Comparison of ENCODE assay signal across 9 cellular contexts in the genomic region with DNA sequence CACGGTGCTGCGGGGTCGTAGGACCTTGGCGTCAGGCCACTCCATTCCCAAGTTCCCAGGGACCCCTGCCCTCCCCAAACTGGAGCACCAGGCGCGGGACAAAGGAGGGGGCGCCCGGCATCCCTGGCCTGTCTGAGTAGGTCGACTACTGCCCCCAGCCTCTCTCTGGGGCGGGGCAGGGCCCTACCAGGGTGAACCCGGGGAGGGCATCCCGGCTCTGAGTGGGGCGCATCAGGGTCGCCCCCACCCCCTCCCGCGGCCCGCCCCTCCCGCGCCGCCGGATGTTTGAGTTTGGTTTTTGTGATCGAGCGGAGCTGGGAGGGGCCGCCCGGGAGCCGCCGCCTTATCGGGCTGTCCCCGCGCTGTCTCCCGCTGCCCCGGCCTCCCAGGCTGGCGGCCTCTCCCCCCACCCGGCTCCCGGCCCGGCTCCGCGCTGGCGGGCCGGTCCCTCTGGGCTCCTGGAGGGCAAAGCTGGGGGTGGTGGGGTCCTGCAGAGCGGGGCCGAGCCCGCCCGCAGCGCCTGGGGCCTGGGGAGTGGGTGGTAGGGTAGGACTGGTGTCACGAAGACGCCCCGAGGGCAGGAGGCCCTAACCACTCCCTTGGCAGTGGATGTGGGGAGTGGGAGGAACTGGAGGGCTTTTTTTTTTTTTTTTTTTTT. TPM values are rescaled to one million over a fixed set of nuclear protein-coding genes. Genes with fewer than 3 reads are reported as not detected.
A peak's percentile ranks its signal among the peaks of the same experiment; 100 is the strongest.
DNase-seq lines count a peak whose midpoint lies in the region; ATAC-seq lines count a peak whose summit lies in the region.
"Had no signal": no experiment of that assay in that cellular context is flagged by ENCODE, and none has a peak within 500 bp of the region (broad histone marks: within the 10 kb centered on the region; RNA-seq: fewer than 3 reads in every experiment).

No MANE protein-coding gene starts in this region.

- peak overlapping the region; percentile 26 for H3K4me3 Mint-ChIP-seq in T-helper 1 cell treated with Interleukin-12 subunit alpha and Interleukin-12 subunit beta and Interleukin-4 antibody, amounts not matched to agents 30 μg/mL and 1 μg/mL, for 36 hours
- H3K4me3 Mint-ChIP-seq in natural killer cell treated with Interleukin-12 subunit alpha and Interleukin-12 subunit beta and Interleukin-15 and Interleukin-18, amount 100 ng/mL, for 72 hours: peak overlapping the region; percentile 22

- peak overlapping the region; percentile 43; the same call in 1 of the 2 replicates for H3K4me3 ChIP-seq in BLaER1

- H3K9me3 ChIP-seq in BLaER1: no peaks in the 10 kb centered on the region

- no peaks in the 10 kb centered on the region for H3K9me3 Mint-ChIP-seq in T-helper 1 cell treated with Interleukin-12 subunit alpha and Interleukin-12 subunit beta and Interleukin-4 antibody, amounts not matched to agents 30 μg/mL and 1 μg/mL, for 36 hours
- H3K9me3 Mint-ChIP-seq in natural killer cell treated with Interleukin-12 subunit alpha and Interleukin-12 subunit beta and Interleukin-15 and Interleukin-18, amount 100 ng/mL, for 72 hours: no peaks in the 10 kb centered on the region

- ATAC-seq in esophagus mucosa: peak; percentile 6
- ATAC-seq in natural killer cell treated with Interleukin-12 subunit alpha and Interleukin-12 subunit beta and Interleukin-15 and Interleukin-18, amount 100 ng/mL, for 72 hours: peak; percentile 43 to 50
- no peak for ATAC-seq in HG03108 (IDR thresholded peaks at IDR 0.05; ENCODE audit: unreplicated experiment)
- ATAC-seq in HG03565 (IDR thresholded peaks at IDR 0.05; ENCODE audit: unreplicated experiment): no peak
- no peak for ATAC-seq in GM19467 (IDR thresholded peaks at IDR 0.05; ENCODE audit: unreplicated experiment)

- no peaks in the 10 kb centered on the region for H3K36me3 Mint-ChIP-seq in T-helper 1 cell treated with Interleukin-12 subunit alpha and Interleukin-12 subunit beta and Interleukin-4 antibody, amounts not matched to agents 30 μg/mL and 1 μg/mL, for 36 hours (ENCODE audit: low read depth)
- H3K36me3 Mint-ChIP-seq in natural killer cell treated with Interleukin-12 subunit alpha and Interleukin-12 subunit beta and Interleukin-15 and Interleukin-18, amount 100 ng/mL, for 72 hours: no peaks in the 10 kb centered on the region

- no peaks in the 10 kb centered on the region for H4K20me1 ChIP-seq in BLaER1

- H3K27ac Mint-ChIP-seq in T-helper 1 cell treated with Interleukin-12 subunit alpha and Interleukin-12 subunit beta and Interleukin-4 antibody, amounts not matched to agents 30 μg/mL and 1 μg/mL, for 36 hours: no peak overlapping the region
- no peak overlapping the region for H3K27ac Mint-ChIP-seq in natural killer cell treated with Interleukin-12 subunit alpha and Interleukin-12 subunit beta and Interleukin-15 and Interleukin-18, amount 100 ng/mL, for 72 hours

- peaks cover 4% of the 10 kb centered on the region for H3K27me3 Mint-ChIP-seq in T-helper 1 cell treated with Interleukin-12 subunit alpha and Interleukin-12 subunit beta and Interleukin-4 antibody, amounts not matched to agents 30 μg/mL and 1 μg/mL, for 36 hours (ENCODE audit: low read depth)
- peaks cover 4 to 16% of the 10 kb centered on the region in 2 donors for H3K27me3 Mint-ChIP-seq in natural killer cell treated with Interleukin-12 subunit alpha and Interleukin-12 subunit beta and Interleukin-15 and Interleukin-18, amount 100 ng/mL, for 72 hours

- peak; percentile 61 for DNase-seq in natural killer cell treated with Interleukin-12 subunit alpha and Interleukin-12 subunit beta and Interleukin-15 and Interleukin-18, amount 100 ng/mL, for 72 hours (ENCODE audit: low spot score)
- DNase-seq in hippocampal formation (lab: John Stamatoyannopoulos, UW): no peak
- DNase-seq: anterior cingulate cortex had no signal

- H3K4me1 ChIP-seq in BLaER1: peaks cover 33% of the 10 kb centered on the region

- no peak overlapping the region for H3K27ac ChIP-seq in BLaER1

- H3K27me3 ChIP-seq in BLaER1: peaks cover 34% of the 10 kb centered on the region

- H3K9ac ChIP-seq in BLaER1: peak overlapping the region; percentile 51; the same call in 1 of the 2 replicates

- no peaks in the 10 kb centered on the region for H3K36me3 ChIP-seq in BLaER1

- H3K4me1 Mint-ChIP-seq in T-helper 1 cell treated with Interleukin-12 subunit alpha and Interleukin-12 subunit beta and Interleukin-4 antibody, amounts not matched to agents 30 μg/mL and 1 μg/mL, for 36 hours (ENCODE audit: low read depth): peaks cover 2% of the 10 kb centered on the region
- no peaks in the 10 kb centered on the region for H3K4me1 Mint-ChIP-seq in natural killer cell treated with Interleukin-12 subunit alpha and Interleukin-12 subunit beta and Interleukin-15 and Interleukin-18, amount 100 ng/mL, for 72 hours (ENCODE audit: low read depth in 2 of 2)

- peak overlapping the region; percentile 75 for H3K4me2 ChIP-seq in BLaER1

RNA-seq across cellular contexts. Expression of a gene that starts 47.2 kb away (rescaled TPM):
- 1.2 TPM for total RNA-seq in esophagus mucosa
- total RNA-seq in natural killer cell treated with Interleukin-12 subunit alpha and Interleukin-12 subunit beta and Interleukin-15 and Interleukin-18, amount 100 ng/mL, for 72 hours: 1 to 10 TPM in 1 of 2 donors, under 1 TPM in 1; 0.33 to 1.1 TPM

Comparison
In these comparisons a context has a peak if more than half of its experiments do, and no peak if none do; other contexts are left out.
1. ATAC-seq: peak in esophagus mucosa (single experiment) and natural killer cell treated with Interleukin-12 subunit alpha and Interleukin-12 subunit beta and Interleukin-15 and Interleukin-18, amount 100 ng/mL, for 72 hours (2 of 2); none in HG03108 (single experiment), HG03565 (single experiment) and GM19467 (single experiment).